In genomic region chr17:18258356-18259038, GRCh38 we compare ENCODE assay signal across 1 cellular context.
A peak's percentile ranks its signal among the peaks of the same experiment; 100 is the strongest.
TF ChIP-seq lines count a peak whose summit lies in the region.

FLII (minus strand) TSS chr17:18258738; CDS start chr17:18258690, 48 bp downstream.

TF ChIP-seq in H1, 55 proteins besides CTCF, POLR2A, EP300 and RAD21 (continued from another document):
- TF ChIP-seq CREB1 (IDR thresholded peaks at IDR 0.05) (0 out of 2 replicates have a peak, but pooled peaks have one; percentile 17), HDAC6 (IDR thresholded peaks at IDR 0.05; ENCODE audit: low read depth, low read length) (no peak), ATF2 (IDR thresholded peaks at IDR 0.05; ENCODE audit: low read length) (no peak), SIRT6 (IDR thresholded peaks at IDR 0.05; ENCODE audit: low read length) (no peak), RNF2 (IDR thresholded peaks at IDR 0.05; ENCODE audit: borderline replicate concordance, low read depth, low read length, missing control alignments, poor library complexity, severe bottlenecking) (no peak), RFX5 (IDR thresholded peaks at IDR 0.05; ENCODE audit: borderline replicate concordance, low read depth, low read length) (no peak), E2F6 (IDR thresholded peaks at IDR 0.05) (no peak), SIX5 (IDR thresholded peaks at IDR 0.05; ENCODE audit: low read depth, low read length) (no peak), ATF3 (IDR thresholded peaks at IDR 0.05; ENCODE audit: insufficient read depth, low read depth, low read length) (no peak), BACH1 (IDR thresholded peaks at IDR 0.05; ENCODE audit: low read length) (no peak), CTBP2 (IDR thresholded peaks at IDR 0.05; ENCODE audit: borderline replicate concordance, insufficient read depth, insufficient read length, low read length) (no peak), RBBP5 (IDR thresholded peaks at IDR 0.05; ENCODE audit: borderline replicate concordance, low read depth, low read length) (peak; percentile 63), CHD1 (IDR thresholded peaks at IDR 0.05; ENCODE audit: low read depth, low read length) (no peak), SUZ12 (IDR thresholded peaks at IDR 0.05; ENCODE audit: low read length) (no peak), MAX (IDR thresholded peaks at IDR 0.05) (peak; percentile 10; the same call in 1 of the 2 replicates), EGR1 (IDR thresholded peaks at IDR 0.05; ENCODE audit: borderline replicate concordance, low read depth, low read length) (no peak), KDM1A (IDR thresholded peaks at IDR 0.05; ENCODE audit: borderline replicate concordance, low read length) (no peak), GABPA (IDR thresholded peaks at IDR 0.05; ENCODE audit: borderline replicate concordance, insufficient read depth, low read length) (no peak), EZH2 (IDR thresholded peaks at IDR 0.05; ENCODE audit: low read depth, low read length, severe bottlenecking) (no peak), NANOG (IDR thresholded peaks at IDR 0.05; ENCODE audit: insufficient read depth, low read depth, low read length, poor library complexity, severe bottlenecking) (no peak), TAF1 (IDR thresholded peaks at IDR 0.05; ENCODE audit: low read depth, low read length) (no peak), SP1 (IDR thresholded peaks at IDR 0.05; ENCODE audit: low read depth, low read length) (no peak), SP2 (IDR thresholded peaks at IDR 0.05; ENCODE audit: low read length) (no peak)
